Comparison of ENCODE assay signal across 26 cellular contexts in the genomic region with DNA sequence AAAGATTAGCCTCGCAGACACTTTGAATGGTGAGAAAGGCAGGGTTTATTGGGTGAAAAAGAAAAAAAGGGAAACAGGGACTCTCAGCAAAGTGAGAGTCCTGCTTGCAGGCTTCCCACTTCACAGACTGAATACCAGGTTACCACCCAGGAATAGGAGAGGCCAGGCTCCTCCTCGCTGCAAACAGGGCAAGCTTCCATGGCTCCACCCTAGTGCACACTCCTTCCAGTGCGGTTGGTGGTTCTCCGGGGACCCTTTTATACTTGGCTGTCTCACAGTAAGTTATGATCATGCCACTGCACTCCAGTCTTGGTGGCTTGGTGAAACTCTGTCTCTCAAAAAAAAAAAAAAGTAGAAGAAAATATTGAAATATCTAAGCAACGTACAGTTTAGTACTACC. TPM values are rescaled to one million over a fixed set of nuclear protein-coding genes. Genes with fewer than 3 reads are reported as not detected.
"Had no signal": no experiment of that assay in that cellular context is flagged by ENCODE, and none has a peak within 500 bp of the region (broad histone marks: within the 10 kb centered on the region; RNA-seq: fewer than 3 reads in every experiment).

No MANE protein-coding gene starts in this region.

- H3K27ac ChIP-seq: coronary artery, dorsolateral prefrontal cortex, esophagus muscularis mucosa, foreskin keratinocyte, gastroesophageal sphincter, heart left ventricle, hepatocyte had no signal

- ATAC-seq: foreskin keratinocyte, gastroesophageal sphincter, heart left ventricle, left colon, left lobe of liver, left ventricle myocardium superior had no signal

- H3K9me3 ChIP-seq: esophagus muscularis mucosa, gastroesophageal sphincter, heart left ventricle had no signal

- H3K36me3 ChIP-seq: esophagus muscularis mucosa, gastroesophageal sphincter, heart left ventricle had no signal

- H3K4me3 ChIP-seq: coronary artery, dorsolateral prefrontal cortex, esophagus muscularis mucosa, gastroesophageal sphincter, heart left ventricle, hepatocyte, lung had no signal

- H3K27me3 ChIP-seq: dorsolateral prefrontal cortex, esophagus muscularis mucosa, foreskin keratinocyte, gastroesophageal sphincter, heart left ventricle, hepatocyte had no signal

- H3K4me1 ChIP-seq: esophagus muscularis mucosa, foreskin keratinocyte, gastroesophageal sphincter, heart left ventricle had no signal

- DNase-seq: dermis blood vessel endothelial cell; dorsolateral prefrontal cortex; effector CD4-positive, alpha-beta T cell; effector memory CD4-positive, alpha-beta T cell; foreskin keratinocyte; heart left ventricle; hypothalamus; immature natural killer cell; islet precursor cell; kidney; kidney glomerular epithelial cell; left colon; left ventricle myocardium superior; mammary epithelial cell; mesendoderm; midbrain had no signal

RNA-seq across cellular contexts. Expression of gene CDH8, which starts 30.5 kb away (rescaled TPM):
- total RNA-seq: dermis blood vessel endothelial cell, endothelial cell of umbilical vein, fibroblast of lung, fibroblast of villous mesenchyme, left colon, left lobe of liver, left ventricle myocardium superior, mononuclear cell had no signal
